1 cellular context compared by ENCODE assay signal in the genomic region with DNA sequence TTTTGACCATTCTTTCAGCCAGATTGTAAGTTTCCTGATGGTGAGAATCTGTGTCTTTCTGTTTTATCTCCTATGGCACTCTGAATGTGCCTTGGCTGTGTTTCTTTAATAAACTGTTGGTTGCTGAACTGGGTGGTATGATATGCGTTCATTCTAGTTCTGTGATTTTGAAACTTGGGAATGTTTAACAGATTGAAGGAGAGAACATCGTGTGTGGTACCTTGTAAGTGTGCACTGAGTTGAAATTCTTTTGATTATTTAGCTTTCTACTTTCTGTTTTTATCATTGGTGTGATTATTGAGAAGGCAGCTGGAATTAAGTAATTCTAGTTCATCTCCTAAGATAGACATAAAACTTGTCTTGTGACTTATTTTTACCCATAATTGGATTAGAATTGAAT.
TF ChIP-seq lines count a peak whose summit lies in the region.

No MANE protein-coding gene starts in this region.

TF ChIP-seq in SK-N-SH, 30 proteins besides CTCF, POLR2A, EP300 and RAD21 (continued from another document):
- TF ChIP-seq, protein P1, sequence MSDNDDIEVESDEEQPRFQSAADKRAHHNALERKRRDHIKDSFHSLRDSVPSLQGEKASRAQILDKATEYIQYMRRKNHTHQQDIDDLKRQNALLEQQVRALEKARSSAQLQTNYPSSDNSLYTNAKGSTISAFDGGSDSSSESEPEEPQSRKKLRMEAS (IDR thresholded peaks at IDR 0.05; ENCODE audit: low read depth), result no peak
- no peak for TF ChIP-seq TAF1 (IDR thresholded peaks at IDR 0.05; ENCODE audit: borderline replicate concordance, low read depth, low read length)
- no peak for TF ChIP-seq CHD2 (IDR thresholded peaks at IDR 0.05; ENCODE audit: low read length, partially characterized antibody)
- TF ChIP-seq SMC3 (IDR thresholded peaks at IDR 0.05; ENCODE audit: low read depth, low read length), result no peak
- no peak for TF ChIP-seq TEAD4 (IDR thresholded peaks at IDR 0.05; ENCODE audit: borderline replicate concordance, insufficient read depth)
